ENCODE assay signal across 8 cellular contexts in genomic region chr3:25781758-25782594, GRCh38. TPM values are rescaled to one million over a fixed set of nuclear protein-coding genes. Genes with fewer than 3 reads are reported as not detected.
DNase-seq lines count a peak whose midpoint lies in the region; ATAC-seq and TF ChIP-seq lines count a peak whose summit lies in the region.

No MANE protein-coding gene starts in this region.

- BruUV-seq in Calu3 (replicated peaks; lab: Mats Ljungman, UMichigan): TSS peak; percentile 53

- peaks cover 19 to 28% of the 10 kb centered on the region in 2 donors for H3K4me1 ChIP-seq in naive thymus-derived CD4-positive, alpha-beta T cell (ENCODE audit: control insufficient read depth in 2 of 2, insufficient read depth in 2 of 2, low read length in 2 of 2)

- no peaks in the 10 kb centered on the region for H3K27me3 Mint-ChIP-seq in Calu3 (ENCODE audit: unreplicated experiment)
- no peaks in the 10 kb centered on the region for H3K27me3 Mint-ChIP-seq in naive thymus-derived CD4-positive, alpha-beta T cell

- DNase-seq in Calu3 (no peak), astrocyte of the cerebellum (ENCODE audit: low read depth) (no peak), NCI-H2107 treated with DMSO at 0.1 percent for 48 hours (lab: John Stamatoyannopoulos, UW; ENCODE audit: unreplicated experiment) (no peak), omental fat pad (ENCODE audit: low spot score) (no peak), DMS 273 (lab: John Stamatoyannopoulos, UW; ENCODE audit: unreplicated experiment) (no peak)
- no peak for DNase-seq in naive thymus-derived CD4-positive, alpha-beta T cell

- intact Hi-C loops in Calu3 (cut with micrococcal nuclease; ENCODE audit: unreplicated experiment): loop anchor here (5.0 kb wide), 1 partner anchor 120 kb away; the partner anchor contains the start of gene TOP2B
- intact Hi-C loops in naive thymus-derived CD4-positive, alpha-beta T cell (cut with micrococcal nuclease): loop anchor here (1.0 to 10.0 kb wide), 13 partner anchors 8 to 1867 kb away; partner anchors contain the start of genes NKIRAS1 (in 2 of the 2), NR1D2 (in 2 of the 2), OXSM (in 2 of the 2) and RPL15 (in 2 of the 2)

- H3K36me3 Mint-ChIP-seq in Calu3 (ENCODE audit: insufficient read depth, unreplicated experiment): peaks cover 33% of the 10 kb centered on the region
- H3K36me3 Mint-ChIP-seq in naive thymus-derived CD4-positive, alpha-beta T cell: peaks cover 9 to 18% (median 16%) of the 10 kb centered on the region in 5 donors

- H3K4me1 Mint-ChIP-seq in Calu3 (ENCODE audit: low read depth, unreplicated experiment): peaks cover 22% of the 10 kb centered on the region
- peaks cover 22 to 62% (median 46%) of the 10 kb centered on the region in 7 donors for H3K4me1 Mint-ChIP-seq in naive thymus-derived CD4-positive, alpha-beta T cell

- POLR2A ChIA-PET in naive thymus-derived CD4-positive, alpha-beta T cell (lab: Charles Lee): interaction anchor here (0.7 kb wide), 1 partner anchor 8 kb away, joined by 3 read pairs; the partner anchor contains the start of gene OXSM

- no peaks in the 10 kb centered on the region for H3K9me3 ChIP-seq in naive thymus-derived CD4-positive, alpha-beta T cell (ENCODE audit: control insufficient read depth in 2 of 3, low read length in 3 of 3)

- in situ Hi-C loops in astrocyte of the cerebellum (cut with HindIII; ENCODE audit: low sequenced_read_pairs): no loop called here

- peak overlapping the region; percentile 72 for H3K4me3 ChIP-seq in astrocyte of the cerebellum (ENCODE audit: low read depth, low read length)
- H3K4me3 ChIP-seq in naive thymus-derived CD4-positive, alpha-beta T cell (ENCODE audit: low read length): peak overlapping the region; percentile 73

- H3K36me3 ChIP-seq in naive thymus-derived CD4-positive, alpha-beta T cell (ENCODE audit: control insufficient read depth in 2 of 3, insufficient read depth in 3 of 3, low read length in 3 of 3): peaks cover 4 to 17% (median 8%) of the 10 kb centered on the region in 3 experiments

- peak overlapping the region; percentile 64 for H3K27ac Mint-ChIP-seq in Calu3 (ENCODE audit: unreplicated experiment)
- peak overlapping the region; percentile 16 to 93 (median 87) for H3K27ac Mint-ChIP-seq in naive thymus-derived CD4-positive, alpha-beta T cell

- H3K4me3 Mint-ChIP-seq in Calu3 (ENCODE audit: low read depth, unreplicated experiment): peak overlapping the region; percentile 78
- H3K4me3 Mint-ChIP-seq in naive thymus-derived CD4-positive, alpha-beta T cell: peak overlapping the region; percentile 85 to 95 (median 92)

- TF ChIP-seq CTCF in Calu3 (IDR thresholded peaks at IDR 0.05; ENCODE audit: unreplicated experiment) (no peak), astrocyte of the cerebellum (IDR thresholded peaks at IDR 0.05; ENCODE audit: low read depth, low read length, missing control alignments) (no peak), omental fat pad (IDR thresholded peaks at IDR 0.05) (no peak)

- H3K27me3 ChIP-seq in naive thymus-derived CD4-positive, alpha-beta T cell (ENCODE audit: control insufficient read depth in 2 of 2, insufficient read depth in 2 of 2, low read length in 2 of 2): no peaks in the 10 kb centered on the region

- no peaks in the 10 kb centered on the region for H3K9me3 Mint-ChIP-seq in Calu3 (ENCODE audit: low read depth, unreplicated experiment)
- no peaks in the 10 kb centered on the region for H3K9me3 Mint-ChIP-seq in naive thymus-derived CD4-positive, alpha-beta T cell

- H3K27ac ChIP-seq in naive thymus-derived CD4-positive, alpha-beta T cell (ENCODE audit: low read depth, low read length): peak overlapping the region; percentile 89

- CTCF ChIA-PET in Calu3 (lab: Charles Lee): no interaction called here
- CTCF ChIA-PET in naive thymus-derived CD4-positive, alpha-beta T cell (lab: Charles Lee): no interaction called here

- ATAC-seq in GM19438 (IDR thresholded peaks at IDR 0.05; ENCODE audit: low read depth, unreplicated experiment): peak; percentile 43
- ATAC-seq in HG03432 (IDR thresholded peaks at IDR 0.05; ENCODE audit: unreplicated experiment): peak; percentile 52
- ATAC-seq in naive thymus-derived CD4-positive, alpha-beta T cell: no peak
- ATAC-seq in omental fat pad (ENCODE audit: low FRiP score): no peak

RNA-seq across cellular contexts. Expression of gene NGLY1, which starts 1.3 kb away (rescaled TPM):
- 40.3 and 43.5 TPM in 2 replicates for total RNA-seq in Calu3 (2022)
- total RNA-seq in naive thymus-derived CD4-positive, alpha-beta T cell: 10 to 100 TPM; 66.1 to 84.1 (median 70.4) TPM
- 10 to 100 TPM; 39.7 to 53.0 TPM for polyA plus RNA-seq in naive thymus-derived CD4-positive, alpha-beta T cell
- 10 to 100 TPM; 29.2 to 41.9 (median 35.9) TPM for total RNA-seq in omental fat pad

RNA-seq across cellular contexts. Expression of gene OXSM, which starts 7.9 kb away (rescaled TPM):
- total RNA-seq in Calu3 (2022) (13.6 and 18.4 TPM in 2 replicates), omental fat pad (1 to 10 TPM; 4.9 to 9.1 (median 6.9) TPM)
- total RNA-seq in naive thymus-derived CD4-positive, alpha-beta T cell: 10 to 100 TPM; 10.6 to 16.5 (median 13.2) TPM
- polyA plus RNA-seq in naive thymus-derived CD4-positive, alpha-beta T cell: 10 to 100 TPM; 14.6 to 21.2 TPM

Comparison
In these comparisons a context has a peak if more than half of its experiments do, and no peak if none do; other contexts are left out.
1. ATAC-seq: peak in GM19438 (single experiment) and HG03432 (single experiment); none in naive thymus-derived CD4-positive, alpha-beta T cell (single experiment) and omental fat pad (single experiment).